Comparison of ENCODE assay signal across 1 cellular context in genomic region chr2:147843864-147844690, GRCh38.
TF ChIP-seq lines count a peak whose summit lies in the region.

No MANE protein-coding gene starts in this region.

TF ChIP-seq in HepG2, 621 proteins besides CTCF, POLR2A, EP300 and RAD21 (continued from another document and continues in another):
- TF ChIP-seq ELF1 (CRISPR knock-in tag; IDR thresholded peaks at IDR 0.05) = peak; percentile 55; the same call in 1 of the 2 replicates
- peak; percentile 92 for TF ChIP-seq BRD4 (CRISPR knock-in tag; IDR thresholded peaks at IDR 0.05)
- peak; percentile 54; the same call in 1 of the 2 replicates for TF ChIP-seq CENPT (CRISPR knock-in tag; IDR thresholded peaks at IDR 0.05; ENCODE audit: low read depth)
- TF ChIP-seq ZNF839 (CRISPR knock-in tag; IDR thresholded peaks at IDR 0.05; ENCODE audit: borderline replicate concordance) = 0 out of 2 replicates have a peak, but pooled peaks have one; percentile 69
- peak; percentile 76; the same call in 1 of the 2 replicates for TF ChIP-seq SNAI1 (CRISPR knock-in tag; IDR thresholded peaks at IDR 0.05; ENCODE audit: borderline replicate concordance)
- peak; percentile 20; the same call in 1 of the 2 replicates for TF ChIP-seq FOXO1 (CRISPR knock-in tag; IDR thresholded peaks at IDR 0.05)
- peak; percentile 85 for TF ChIP-seq ZNF639 (CRISPR knock-in tag; conservative IDR thresholded peaks at IDR 0.05)
- no peak for TF ChIP-seq ZNF572 (CRISPR knock-in tag; IDR thresholded peaks at IDR 0.05)
- TF ChIP-seq FIP1L1 (IDR thresholded peaks at IDR 0.05; ENCODE audit: borderline replicate concordance, insufficient read depth, low read depth, low read length) = no peak
- 0 out of 2 replicates have a peak, but pooled peaks have one; percentile 39 for TF ChIP-seq ZNF549 (CRISPR knock-in tag; IDR thresholded peaks at IDR 0.05)
- TF ChIP-seq KAT2B (IDR thresholded peaks at IDR 0.05; ENCODE audit: borderline replicate concordance, low read depth, low read length) = no peak
- no peak for TF ChIP-seq FOXA1 (IDR thresholded peaks at IDR 0.05)
- no peak for TF ChIP-seq FOXA1 (CRISPR knock-in tag; IDR thresholded peaks at IDR 0.05)
- peak; percentile 58 for TF ChIP-seq PITX1 (CRISPR knock-in tag; IDR thresholded peaks at IDR 0.05)
- TF ChIP-seq LCORL (IDR thresholded peaks at IDR 0.05) = no peak
- TF ChIP-seq LCORL (CRISPR knock-in tag; IDR thresholded peaks at IDR 0.05) = no peak; the same call in none of the 2 replicates
- TF ChIP-seq ZBTB7A (CRISPR knock-in tag; IDR thresholded peaks at IDR 0.05) = peak; percentile 78; the same call in 1 of the 2 replicates
- TF ChIP-seq, protein P1, sequence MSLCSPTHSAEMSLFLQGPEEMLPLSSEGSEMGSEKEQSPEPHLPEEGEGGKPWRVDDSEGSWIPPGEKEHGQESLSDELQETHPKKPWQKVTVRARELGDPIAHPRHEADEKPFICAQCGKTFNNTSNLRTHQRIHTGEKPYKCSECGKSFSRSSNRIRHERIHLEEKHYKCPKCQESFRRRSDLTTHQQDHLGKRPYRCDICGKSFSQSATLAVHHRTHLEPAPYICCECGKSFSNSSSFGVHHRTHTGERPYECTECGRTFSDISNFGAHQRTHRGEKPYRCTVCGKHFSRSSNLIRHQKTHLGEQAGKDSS (CRISPR knock-in tag; IDR thresholded peaks at IDR 0.05; ENCODE audit: borderline replicate concordance, low read depth) = no peak
- no peak for TF ChIP-seq HOXA7 (CRISPR knock-in tag; IDR thresholded peaks at IDR 0.05)
- no peak for TF ChIP-seq AKAP8 (CRISPR knock-in tag; IDR thresholded peaks at IDR 0.05)
- peak; percentile 69 for TF ChIP-seq RXRA (CRISPR knock-in tag; IDR thresholded peaks at IDR 0.05)
- TF ChIP-seq HNRNPLL (IDR thresholded peaks at IDR 0.05; ENCODE audit: low read depth, low read length, poor library complexity, severe bottlenecking) = peak; percentile 59
- peak; percentile 58; the same call in 1 of the 2 replicates for TF ChIP-seq ZNF431 (CRISPR knock-in tag; IDR thresholded peaks at IDR 0.05; ENCODE audit: borderline replicate concordance, low read depth)
- TF ChIP-seq FOXP4 (CRISPR knock-in tag; IDR thresholded peaks at IDR 0.05) = peak; percentile 41
- TF ChIP-seq ZNF83 (CRISPR knock-in tag; IDR thresholded peaks at IDR 0.05; ENCODE audit: borderline replicate concordance) = peak; percentile 80; the same call in 1 of the 2 replicates
- TF ChIP-seq, protein P2, sequence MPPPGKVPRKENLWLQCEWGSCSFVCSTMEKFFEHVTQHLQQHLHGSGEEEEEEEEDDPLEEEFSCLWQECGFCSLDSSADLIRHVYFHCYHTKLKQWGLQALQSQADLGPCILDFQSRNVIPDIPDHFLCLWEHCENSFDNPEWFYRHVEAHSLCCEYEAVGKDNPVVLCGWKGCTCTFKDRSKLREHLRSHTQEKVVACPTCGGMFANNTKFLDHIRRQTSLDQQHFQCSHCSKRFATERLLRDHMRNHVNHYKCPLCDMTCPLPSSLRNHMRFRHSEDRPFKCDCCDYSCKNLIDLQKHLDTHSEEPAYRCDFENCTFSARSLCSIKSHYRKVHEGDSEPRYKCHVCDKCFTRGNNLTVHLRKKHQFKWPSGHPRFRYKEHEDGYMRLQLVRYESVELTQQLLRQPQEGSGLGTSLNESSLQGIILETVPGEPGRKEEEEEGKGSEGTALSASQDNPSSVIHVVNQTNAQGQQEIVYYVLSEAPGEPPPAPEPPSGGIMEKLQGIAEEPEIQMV (CRISPR knock-in tag; IDR thresholded peaks at IDR 0.05; ENCODE audit: low read depth) = peak; percentile 79; the same call in 1 of the 2 replicates
- peak; percentile 79 for TF ChIP-seq YEATS4 (CRISPR knock-in tag; IDR thresholded peaks at IDR 0.05; ENCODE audit: borderline replicate concordance)
- TF ChIP-seq, protein P3, sequence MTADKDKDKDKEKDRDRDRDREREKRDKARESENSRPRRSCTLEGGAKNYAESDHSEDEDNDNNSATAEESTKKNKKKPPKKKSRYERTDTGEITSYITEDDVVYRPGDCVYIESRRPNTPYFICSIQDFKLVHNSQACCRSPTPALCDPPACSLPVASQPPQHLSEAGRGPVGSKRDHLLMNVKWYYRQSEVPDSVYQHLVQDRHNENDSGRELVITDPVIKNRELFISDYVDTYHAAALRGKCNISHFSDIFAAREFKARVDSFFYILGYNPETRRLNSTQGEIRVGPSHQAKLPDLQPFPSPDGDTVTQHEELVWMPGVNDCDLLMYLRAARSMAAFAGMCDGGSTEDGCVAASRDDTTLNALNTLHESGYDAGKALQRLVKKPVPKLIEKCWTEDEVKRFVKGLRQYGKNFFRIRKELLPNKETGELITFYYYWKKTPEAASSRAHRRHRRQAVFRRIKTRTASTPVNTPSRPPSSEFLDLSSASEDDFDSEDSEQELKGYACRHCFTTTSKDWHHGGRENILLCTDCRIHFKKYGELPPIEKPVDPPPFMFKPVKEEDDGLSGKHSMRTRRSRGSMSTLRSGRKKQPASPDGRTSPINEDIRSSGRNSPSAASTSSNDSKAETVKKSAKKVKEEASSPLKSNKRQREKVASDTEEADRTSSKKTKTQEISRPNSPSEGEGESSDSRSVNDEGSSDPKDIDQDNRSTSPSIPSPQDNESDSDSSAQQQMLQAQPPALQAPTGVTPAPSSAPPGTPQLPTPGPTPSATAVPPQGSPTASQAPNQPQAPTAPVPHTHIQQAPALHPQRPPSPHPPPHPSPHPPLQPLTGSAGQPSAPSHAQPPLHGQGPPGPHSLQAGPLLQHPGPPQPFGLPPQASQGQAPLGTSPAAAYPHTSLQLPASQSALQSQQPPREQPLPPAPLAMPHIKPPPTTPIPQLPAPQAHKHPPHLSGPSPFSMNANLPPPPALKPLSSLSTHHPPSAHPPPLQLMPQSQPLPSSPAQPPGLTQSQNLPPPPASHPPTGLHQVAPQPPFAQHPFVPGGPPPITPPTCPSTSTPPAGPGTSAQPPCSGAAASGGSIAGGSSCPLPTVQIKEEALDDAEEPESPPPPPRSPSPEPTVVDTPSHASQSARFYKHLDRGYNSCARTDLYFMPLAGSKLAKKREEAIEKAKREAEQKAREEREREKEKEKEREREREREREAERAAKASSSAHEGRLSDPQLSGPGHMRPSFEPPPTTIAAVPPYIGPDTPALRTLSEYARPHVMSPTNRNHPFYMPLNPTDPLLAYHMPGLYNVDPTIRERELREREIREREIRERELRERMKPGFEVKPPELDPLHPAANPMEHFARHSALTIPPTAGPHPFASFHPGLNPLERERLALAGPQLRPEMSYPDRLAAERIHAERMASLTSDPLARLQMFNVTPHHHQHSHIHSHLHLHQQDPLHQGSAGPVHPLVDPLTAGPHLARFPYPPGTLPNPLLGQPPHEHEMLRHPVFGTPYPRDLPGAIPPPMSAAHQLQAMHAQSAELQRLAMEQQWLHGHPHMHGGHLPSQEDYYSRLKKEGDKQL (CRISPR knock-in tag; IDR thresholded peaks at IDR 0.05; ENCODE audit: low read depth) = no peak; the same call in 1 of the 2 replicates
- no peak for TF ChIP-seq ATAD3A (CRISPR knock-in tag; IDR thresholded peaks at IDR 0.05)
- peak; percentile 93 for TF ChIP-seq PHF8 (CRISPR knock-in tag; IDR thresholded peaks at IDR 0.05)
- TF ChIP-seq HCFC1 (IDR thresholded peaks at IDR 0.05; ENCODE audit: low read depth, low read length) = peak; percentile 48
- peak; percentile 89 for TF ChIP-seq POLR2G (IDR thresholded peaks at IDR 0.05; ENCODE audit: low read depth, low read length)
- TF ChIP-seq ZSCAN9 (CRISPR knock-in tag; IDR thresholded peaks at IDR 0.05; ENCODE audit: borderline replicate concordance) = peak; percentile 13; the same call in 1 of the 2 replicates
- peak; percentile 81 for TF ChIP-seq TBX2 (CRISPR knock-in tag; IDR thresholded peaks at IDR 0.05; ENCODE audit: borderline replicate concordance)
- no peak for TF ChIP-seq GTF2F1 (IDR thresholded peaks at IDR 0.05; ENCODE audit: low read length)
- peak; percentile 92; the same call in 1 of the 2 replicates for TF ChIP-seq ZFP41 (CRISPR knock-in tag; IDR thresholded peaks at IDR 0.05; ENCODE audit: borderline replicate concordance)
- peak; percentile 88; the same call in 1 of the 2 replicates for TF ChIP-seq NCOA5 (CRISPR knock-in tag; IDR thresholded peaks at IDR 0.05)
- TF ChIP-seq SRSF4 (IDR thresholded peaks at IDR 0.05; ENCODE audit: low read depth, low read length, poor library complexity, severe bottlenecking) = no peak
- TF ChIP-seq RCOR2 (CRISPR knock-in tag; IDR thresholded peaks at IDR 0.05) = no peak
- peak; percentile 36 for TF ChIP-seq ASH2L (IDR thresholded peaks at IDR 0.05; ENCODE audit: insufficient read length, low read depth, low read length)
- peak; percentile 92; the same call in 1 of the 2 replicates for TF ChIP-seq ZBTB4 (CRISPR knock-in tag; IDR thresholded peaks at IDR 0.05; ENCODE audit: borderline replicate concordance)
- peak; percentile 78 for TF ChIP-seq ZNF709 (CRISPR knock-in tag; IDR thresholded peaks at IDR 0.05)
- peak; percentile 79 for TF ChIP-seq CBX5 (CRISPR knock-in tag; IDR thresholded peaks at IDR 0.05; ENCODE audit: borderline replicate concordance)
- 0 out of 2 replicates have a peak, but pooled peaks have one; percentile 4 for TF ChIP-seq ZNF746 (CRISPR knock-in tag; IDR thresholded peaks at IDR 0.05)
- peak; percentile 83; the same call in 1 of the 2 replicates for TF ChIP-seq HIVEP1 (CRISPR knock-in tag; IDR thresholded peaks at IDR 0.05)
- TF ChIP-seq IRF2 (CRISPR knock-in tag; IDR thresholded peaks at IDR 0.05) = peak; percentile 8
- TF ChIP-seq ZNF788 (CRISPR knock-in tag; IDR thresholded peaks at IDR 0.05; ENCODE audit: borderline replicate concordance) = peak; percentile 44; the same call in 1 of the 2 replicates
- TF ChIP-seq, protein P4, sequence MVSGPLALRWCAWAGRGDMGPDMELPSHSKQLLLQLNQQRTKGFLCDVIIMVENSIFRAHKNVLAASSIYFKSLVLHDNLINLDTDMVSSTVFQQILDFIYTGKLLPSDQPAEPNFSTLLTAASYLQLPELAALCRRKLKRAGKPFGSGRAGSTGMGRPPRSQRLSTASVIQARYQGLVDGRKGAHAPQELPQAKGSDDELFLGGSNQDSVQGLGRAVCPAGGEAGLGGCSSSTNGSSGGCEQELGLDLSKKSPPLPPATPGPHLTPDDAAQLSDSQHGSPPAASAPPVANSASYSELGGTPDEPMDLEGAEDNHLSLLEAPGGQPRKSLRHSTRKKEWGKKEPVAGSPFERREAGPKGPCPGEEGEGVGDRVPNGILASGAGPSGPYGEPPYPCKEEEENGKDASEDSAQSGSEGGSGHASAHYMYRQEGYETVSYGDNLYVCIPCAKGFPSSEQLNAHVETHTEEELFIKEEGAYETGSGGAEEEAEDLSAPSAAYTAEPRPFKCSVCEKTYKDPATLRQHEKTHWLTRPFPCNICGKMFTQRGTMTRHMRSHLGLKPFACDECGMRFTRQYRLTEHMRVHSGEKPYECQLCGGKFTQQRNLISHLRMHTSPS (CRISPR knock-in tag; IDR thresholded peaks at IDR 0.05; ENCODE audit: low read depth) = no peak
- TF ChIP-seq MYNN (CRISPR knock-in tag; IDR thresholded peaks at IDR 0.05; ENCODE audit: low read depth) = no peak
- TF ChIP-seq YY1 (IDR thresholded peaks at IDR 0.05; ENCODE audit: insufficient read depth, insufficient replicate concordance, low read depth, low read length) = peak; percentile 73
- TF ChIP-seq TAF1 (CRISPR knock-in tag; IDR thresholded peaks at IDR 0.05) = peak; percentile 76
- TF ChIP-seq ZNF484 (CRISPR knock-in tag; IDR thresholded peaks at IDR 0.05; ENCODE audit: borderline replicate concordance, low read depth) = no peak
- peak; percentile 39 for TF ChIP-seq TEAD3 (CRISPR knock-in tag; optimal IDR thresholded peaks at IDR 0.05; ENCODE audit: borderline replicate concordance)
- TF ChIP-seq RFX1 (IDR thresholded peaks at IDR 0.05) = no peak
- TF ChIP-seq ZNF232 (CRISPR knock-in tag; IDR thresholded peaks at IDR 0.05; ENCODE audit: borderline replicate concordance) = peak; percentile 84; the same call in 1 of the 2 replicates
